In genomic region chr12:5589055-5589454, GRCh38 we compare ENCODE assay signal across 22 cellular contexts.
"Had no signal": no experiment of that assay in that cellular context is flagged by ENCODE, and none has a peak within 500 bp of the region (broad histone marks: within the 10 kb centered on the region; RNA-seq: fewer than 3 reads in every experiment).

No MANE protein-coding gene starts in this region.

- H3K4me1 ChIP-seq: colonic mucosa, foreskin keratinocyte, sigmoid colon, stomach had no signal

- FAIRE-seq: keratinocyte had no signal

- H3K9me3 ChIP-seq: colonic mucosa, neutrophil, sigmoid colon, stomach, thoracic aorta, transverse colon had no signal

- H2AFZ ChIP-seq: hepatocyte had no signal

- H3K36me3 ChIP-seq: colonic mucosa, neutrophil, sigmoid colon, stomach, thoracic aorta, transverse colon had no signal

- DNase-seq: colonic mucosa; effector CD4-positive, alpha-beta T cell; endodermal cell; erythroblast; foreskin keratinocyte; head of caudate nucleus; left cardiac atrium; left ventricle myocardium superior; midbrain; posterior cingulate gyrus; sigmoid colon; stimulated activated naive CD4-positive, alpha-beta T cell; stomach; substantia nigra; transverse colon had no signal

- H3K27me3 ChIP-seq: colonic mucosa, foreskin keratinocyte, hepatocyte, neutrophil, sigmoid colon, stomach, transverse colon had no signal

- H3K4me3 ChIP-seq: colonic mucosa, hepatocyte, lung, sigmoid colon, skin epidermis, stomach, thoracic aorta, transverse colon had no signal

- H3K27ac ChIP-seq: colonic mucosa, foreskin keratinocyte, hepatocyte, neutrophil, sigmoid colon, skin epidermis, stomach, thoracic aorta, transverse colon had no signal

- H3K4me3 Mint-ChIP-seq: endodermal cell, nephron had no signal

- H3K9me3 Mint-ChIP-seq: endodermal cell, nephron had no signal

- H3K4me2 ChIP-seq: hepatocyte had no signal

- H3K79me2 ChIP-seq: hepatocyte had no signal
